Comparison of ENCODE assay signal across 19 cellular contexts in the genomic region with DNA sequence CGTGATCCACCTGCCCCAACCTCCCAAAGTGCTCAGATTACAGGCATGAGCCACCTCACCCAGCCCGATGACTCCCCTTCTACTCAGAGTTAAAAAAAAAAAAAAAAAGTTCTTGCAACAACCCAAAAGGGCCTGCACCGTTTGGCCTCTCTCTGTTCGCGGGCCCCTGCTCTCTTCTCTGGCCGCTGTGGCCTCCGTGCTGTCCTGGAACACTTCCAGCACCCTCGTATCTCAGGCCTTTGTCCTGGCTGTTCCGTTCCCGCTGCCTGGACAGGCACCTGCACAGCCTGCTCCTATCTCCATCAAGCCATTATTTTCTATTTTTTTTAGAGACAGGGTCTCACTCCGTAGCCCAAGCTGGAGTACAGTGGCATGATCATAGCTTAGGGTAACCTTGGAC.
"Had no signal": no experiment of that assay in that cellular context is flagged by ENCODE, and none has a peak within 500 bp of the region (broad histone marks: within the 10 kb centered on the region; RNA-seq: fewer than 3 reads in every experiment).

No MANE protein-coding gene starts in this region.

- H3K79me2 ChIP-seq: parathyroid adenoma had no signal

- ATAC-seq: activated CD8-positive, alpha-beta T cell treated with anti-CD3 and anti-CD28 coated beads, Interleukin-2, amount 10 ng/mL, durations not matched to agents 7 days and 5 days; activated naive CD4-positive, alpha-beta T cell treated with anti-CD3 and anti-CD28 coated beads, Interleukin-2, amount 50 U/mL, for 72 hours; heart left ventricle; stimulated activated memory B cell treated with anti-CD40 and anti-IgM and Interleukin-4, amounts not matched to agents 10 μg/mL and 1 μg/mL and 100 μg/mL, for 72 hours; T-helper 17 cell; WTC11 had no signal

- H3K27ac Mint-ChIP-seq: activated CD8-positive, alpha-beta T cell treated with anti-CD3 and anti-CD28 coated beads, Interleukin-2, amount 10 ng/mL, durations not matched to agents 7 days and 5 days; activated naive CD4-positive, alpha-beta T cell treated with anti-CD3 and anti-CD28 coated beads, Interleukin-2, amount 50 U/mL, for 72 hours; mesothelial cell of epicardium; stimulated activated memory B cell treated with anti-CD40 and anti-IgM and Interleukin-4, amounts not matched to agents 10 μg/mL and 1 μg/mL and 100 μg/mL, for 72 hours; T-helper 17 cell; WTC11 had no signal

- H3K27ac ChIP-seq: cardiac muscle cell, parathyroid adenoma had no signal

- H3K4me3 Mint-ChIP-seq: activated CD8-positive, alpha-beta T cell treated with anti-CD3 and anti-CD28 coated beads, Interleukin-2, amount 10 ng/mL, durations not matched to agents 7 days and 5 days; immature natural killer cell; mesothelial cell of epicardium; stimulated activated memory B cell treated with anti-CD40 and anti-IgM and Interleukin-4, amounts not matched to agents 10 μg/mL and 1 μg/mL and 100 μg/mL, for 72 hours; T-helper 17 cell; type B pancreatic cell; WTC11 had no signal

- H2AFZ ChIP-seq: parathyroid adenoma had no signal

- H3K4me3 ChIP-seq: cardiac muscle cell, heart left ventricle, lung had no signal

- FAIRE-seq: colon, frontal cortex had no signal

- H3K9me3 ChIP-seq: heart left ventricle had no signal

- H3K9me3 Mint-ChIP-seq: activated naive CD4-positive, alpha-beta T cell treated with anti-CD3 and anti-CD28 coated beads, Interleukin-2, amount 50 U/mL, for 72 hours; immature natural killer cell; mesothelial cell of epicardium; neural crest cell; stimulated activated memory B cell treated with anti-CD40 and anti-IgM and Interleukin-4, amounts not matched to agents 10 μg/mL and 1 μg/mL and 100 μg/mL, for 72 hours; type B pancreatic cell; WTC11 had no signal

- H3K27me3 Mint-ChIP-seq: stimulated activated memory B cell treated with anti-CD40 and anti-IgM and Interleukin-4, amounts not matched to agents 10 μg/mL and 1 μg/mL and 100 μg/mL, for 72 hours; T-helper 17 cell; type B pancreatic cell had no signal

- H3K27me3 ChIP-seq: cardiac muscle cell, heart left ventricle had no signal

- DNase-seq: activated CD4-positive, alpha-beta T cell treated with anti-CD3 and anti-CD28 coated beads for 48 hours; activated CD8-positive, alpha-beta memory T cell treated with anti-CD3 and anti-CD28 coated beads, Interleukin-2, amount 50 U/mL, for 4 hours; activated CD8-positive, alpha-beta T cell treated with anti-CD3 and anti-CD28 coated beads, Interleukin-2, amount 10 ng/mL, durations not matched to agents 7 days and 5 days; activated effector memory CD4-positive, alpha-beta T cell treated with anti-CD3 and anti-CD28 coated beads, Interleukin-2, amount 50 U/mL, for 16 hours; activated T-cell treated with anti-CD3 and anti-CD28 coated beads, Interleukin-2, amount 50 U/mL, for 48 hours; immature natural killer cell; T-helper 17 cell had no signal
